10 cellular contexts compared by ENCODE assay signal in the genomic region with DNA sequence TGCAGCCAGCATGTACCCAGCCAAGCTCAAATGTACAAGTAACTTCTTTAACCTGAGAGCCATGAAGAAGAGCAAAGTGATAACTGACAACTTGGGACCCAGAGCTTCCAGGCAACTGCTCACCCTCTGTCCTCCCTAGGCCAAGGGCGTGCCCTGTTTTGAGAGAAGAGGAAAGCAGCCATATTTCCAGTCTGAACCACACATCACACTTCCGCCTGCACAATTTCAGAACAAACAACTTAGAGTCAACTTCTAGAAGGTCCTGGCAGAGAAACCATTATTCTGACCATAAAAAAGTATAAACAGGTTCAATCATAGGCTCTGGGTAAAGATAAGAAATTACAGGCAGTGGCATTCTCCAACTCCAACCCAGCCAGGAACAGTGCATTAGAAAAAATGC. TPM values are rescaled to one million over a fixed set of nuclear protein-coding genes. Genes with fewer than 3 reads are reported as not detected.
DNase-seq lines count a peak whose midpoint lies in the region; ATAC-seq and TF ChIP-seq lines count a peak whose summit lies in the region.
"Had no signal": no experiment of that assay in that cellular context is flagged by ENCODE, and none has a peak within 500 bp of the region (broad histone marks: within the 10 kb centered on the region; RNA-seq: fewer than 3 reads in every experiment).

No MANE protein-coding gene starts in this region.

- CTCF ChIA-PET in activated naive CD4-positive, alpha-beta T cell treated with anti-CD3 and anti-CD28 coated beads, Interleukin-2, amount 10 ng/mL, durations not matched to agents 7 days and 5 days (lab: Charles Lee): interaction anchor here (0.8 kb wide), 1 partner anchor 76 kb away, joined by 3 read pairs; no protein-coding TSS in a partner anchor
- CTCF ChIA-PET in activated naive CD4-positive, alpha-beta T cell treated with anti-CD3 and anti-CD28 coated beads for 36 hours (lab: Charles Lee): no interaction called here

- H3K36me3 Mint-ChIP-seq in activated naive CD4-positive, alpha-beta T cell treated with anti-CD3 and anti-CD28 coated beads, Interleukin-2, amount 10 ng/mL, durations not matched to agents 7 days and 5 days: no peaks in the 10 kb centered on the region
- no peaks in the 10 kb centered on the region for H3K36me3 Mint-ChIP-seq in activated naive CD4-positive, alpha-beta T cell treated with anti-CD3 and anti-CD28 coated beads for 36 hours (ENCODE audit: low read depth)
- H3K36me3 Mint-ChIP-seq in neural crest cell (ENCODE audit: low read depth): peaks cover 11% of the 10 kb centered on the region

- H3K27me3 ChIP-seq in aorta (ENCODE audit: control insufficient read depth in 1 of 2, insufficient read depth in 2 of 2, low read length in 1 of 2) (no peaks in the 10 kb centered on the region), MG63 (no peaks in the 10 kb centered on the region)

- peaks cover 22% of the 10 kb centered on the region for H3K4me1 Mint-ChIP-seq in activated naive CD4-positive, alpha-beta T cell treated with anti-CD3 and anti-CD28 coated beads, Interleukin-2, amount 10 ng/mL, durations not matched to agents 7 days and 5 days
- peaks cover 9% of the 10 kb centered on the region for H3K4me1 Mint-ChIP-seq in activated naive CD4-positive, alpha-beta T cell treated with anti-CD3 and anti-CD28 coated beads for 36 hours (ENCODE audit: low read depth)
- peaks cover 41% of the 10 kb centered on the region for H3K4me1 Mint-ChIP-seq in neural crest cell

- WGBS in aorta, 2 donors: 44 to 46% methylated on average over 2 of the region's 2 CpGs

- no peak for DNase-seq in activated naive CD4-positive, alpha-beta T cell treated with anti-CD3 and anti-CD28 coated beads, Interleukin-2, amount 10 ng/mL, durations not matched to agents 7 days and 5 days
- DNase-seq in activated naive CD4-positive, alpha-beta T cell treated with anti-CD3 and anti-CD28 coated beads for 36 hours: no peak
- peak; percentile 43 for DNase-seq in fibroblast of the aortic adventitia (ENCODE audit: low read depth)
- no peak for DNase-seq in neural crest cell (ENCODE audit: low read depth, low spot score)
- no peak for DNase-seq in aorta
- no peak for DNase-seq in stimulated activated CD4-positive, alpha-beta T cell treated with anti-CD3 and anti-CD28 coated beads, Interleukin-2, amount 100 ng/mL, for 24 hours
- no peak for DNase-seq in MG63
- DNase-seq in activated CD4-positive, alpha-beta T cell treated with anti-CD3 and anti-CD28 coated beads for 1 hour: no peak
- DNase-seq: effector memory CD4-positive, alpha-beta T cell; NCI-H446 treated with DMSO at 0.1 percent for 48 hours had no signal

- peak; percentile 26 for ATAC-seq in aorta (ENCODE audit: low FRiP score)

- no peak overlapping the region for H3K4me3 Mint-ChIP-seq in activated naive CD4-positive, alpha-beta T cell treated with anti-CD3 and anti-CD28 coated beads, Interleukin-2, amount 10 ng/mL, durations not matched to agents 7 days and 5 days
- no peak overlapping the region for H3K4me3 Mint-ChIP-seq in activated naive CD4-positive, alpha-beta T cell treated with anti-CD3 and anti-CD28 coated beads for 36 hours
- peak overlapping the region; percentile 8 for H3K4me3 Mint-ChIP-seq in neural crest cell

- H3K4me3 ChIP-seq in fibroblast of the aortic adventitia (ENCODE audit: low read depth, low read length) (no peak overlapping the region), aorta (ENCODE audit: low read length in 2 of 2) (no peak overlapping the region), MG63 (no peak overlapping the region)

- peaks cover 49% of the 10 kb centered on the region for H3K27me3 Mint-ChIP-seq in activated naive CD4-positive, alpha-beta T cell treated with anti-CD3 and anti-CD28 coated beads, Interleukin-2, amount 10 ng/mL, durations not matched to agents 7 days and 5 days
- peaks cover 7% of the 10 kb centered on the region for H3K27me3 Mint-ChIP-seq in activated naive CD4-positive, alpha-beta T cell treated with anti-CD3 and anti-CD28 coated beads for 36 hours (ENCODE audit: low read depth)
- no peaks in the 10 kb centered on the region for H3K27me3 Mint-ChIP-seq in neural crest cell (ENCODE audit: low read depth)

- peaks cover 0 to 2% of the 10 kb centered on the region in 2 donors for H3K36me3 ChIP-seq in aorta (ENCODE audit: control insufficient read depth in 1 of 2, insufficient read depth in 2 of 2, low read length in 1 of 2)
- H3K36me3 ChIP-seq in MG63: peaks cover 11% of the 10 kb centered on the region

- H3K9me3 ChIP-seq in aorta (ENCODE audit: control insufficient read depth, low read length) (no peaks in the 10 kb centered on the region), MG63 (no peaks in the 10 kb centered on the region)

- intact Hi-C loops in activated naive CD4-positive, alpha-beta T cell treated with anti-CD3 and anti-CD28 coated beads for 36 hours (cut with micrococcal nuclease): no loop called here
- intact Hi-C loops in aorta (cut with DNase I): no loop called here

- H3K9me3 Mint-ChIP-seq in activated naive CD4-positive, alpha-beta T cell treated with anti-CD3 and anti-CD28 coated beads, Interleukin-2, amount 10 ng/mL, durations not matched to agents 7 days and 5 days: no peaks in the 10 kb centered on the region
- no peaks in the 10 kb centered on the region for H3K9me3 Mint-ChIP-seq in activated naive CD4-positive, alpha-beta T cell treated with anti-CD3 and anti-CD28 coated beads for 36 hours
- no peaks in the 10 kb centered on the region for H3K9me3 Mint-ChIP-seq in neural crest cell

- TF ChIP-seq CTCF in fibroblast of the aortic adventitia (IDR thresholded peaks at IDR 0.05; ENCODE audit: insufficient read depth, low read length) (no peak), neural crest cell (conservative IDR thresholded peaks at IDR 0.05) (no peak)

- H3K27ac ChIP-seq in aorta (ENCODE audit: low read depth in 1 of 2, low read length in 2 of 2): peak overlapping the region; percentile 14 to 94

- peak overlapping the region; percentile 16 for H3K27ac Mint-ChIP-seq in activated naive CD4-positive, alpha-beta T cell treated with anti-CD3 and anti-CD28 coated beads, Interleukin-2, amount 10 ng/mL, durations not matched to agents 7 days and 5 days
- H3K27ac Mint-ChIP-seq in activated naive CD4-positive, alpha-beta T cell treated with anti-CD3 and anti-CD28 coated beads for 36 hours: no peak overlapping the region
- peak overlapping the region; percentile 65 for H3K27ac Mint-ChIP-seq in neural crest cell (ENCODE audit: unreplicated experiment)

- H3K4me1 ChIP-seq in aorta (ENCODE audit: control insufficient read depth in 1 of 2, insufficient read depth in 2 of 2, low read length in 2 of 2): peaks cover 10 to 16% of the 10 kb centered on the region in 2 donors

RNA-seq across cellular contexts. Expression of a gene that starts 50.1 kb away (rescaled TPM):
- under 1 TPM; 0.31 to 0.59 TPM for total RNA-seq in activated naive CD4-positive, alpha-beta T cell treated with anti-CD3 and anti-CD28 coated beads for 36 hours
- total RNA-seq in fibroblast of the aortic adventitia (ENCODE audit: low replicate concordance) (308 and 429 TPM in 2 replicates), neural crest cell (66.1 and 81.9 TPM in 2 replicates), aorta (100 to 1,000 TPM; 332 to 369 TPM)
- 100 to 1,000 TPM; 101 to 251 TPM for polyA plus RNA-seq in aorta
- 115 and 121 TPM in 2 replicates for total RNA-seq in MG63 (2014; rRNA removed; shearing (Covaris generic); ENCODE audit: low replicate concordance)

Comparison
In these comparisons a context has a peak if more than half of its experiments do, and no peak if none do; other contexts are left out.
1. RNA of a gene that starts 50.1 kb away (total RNA-seq): 332 to 369 TPM in aorta, 308 to 429 TPM in fibroblast of the aortic adventitia, 115 to 121 TPM in MG63 and 66.1 to 81.9 TPM in neural crest cell; 0.31 to 0.59 TPM in activated naive CD4-positive, alpha-beta T cell treated with anti-CD3 and anti-CD28 coated beads for 36 hours; every median in the first group is over 10 times any median in the second.